Comparison of ENCODE assay signal across 8 cellular contexts in genomic region chr7:128032605-128033235, GRCh38. TPM values are rescaled to one million over a fixed set of nuclear protein-coding genes. Genes with fewer than 3 reads are reported as not detected.
DNase-seq lines count a peak whose midpoint lies in the region; ATAC-seq and TF ChIP-seq lines count a peak whose summit lies in the region.

No MANE protein-coding gene starts in this region.

- POLR2A ChIA-PET in A673 (lab: Charles Lee; ENCODE audit: low non-redundant PET) (no interaction called here), HEK293 (lab: Yijun Ruan, JAX) (interaction anchor here (0.6 kb wide), 1 partner anchor 281 kb away, joined by 3 read pairs; no protein-coding TSS in a partner anchor)

- H3K9me3 ChIP-seq in A673 (ENCODE audit: low read depth, low read length, poor library complexity, severe bottlenecking) (no peaks in the 10 kb centered on the region), HEK293 (ENCODE audit: control insufficient read depth, insufficient read depth, low read depth, low read length) (no peaks in the 10 kb centered on the region), colonic mucosa (no peaks in the 10 kb centered on the region), mesenchymal stem cell (ENCODE audit: control insufficient read depth, low read length) (no peaks in the 10 kb centered on the region), uterus (no peaks in the 10 kb centered on the region)

- H3K4ac ChIP-seq in mesenchymal stem cell (ENCODE audit: low read depth in 1 of 2, low read length in 2 of 2), result no peak overlapping the region

- H3K36me3 ChIP-seq in A673 (ENCODE audit: insufficient read depth, low read length, poor library complexity, severe bottlenecking) (no peaks in the 10 kb centered on the region), HEK293 (ENCODE audit: control insufficient read depth in 2 of 2, insufficient read depth in 1 of 2, low read length in 2 of 2) (peaks cover 0 to 11% of the 10 kb centered on the region in 2 experiments; a peak in 1 of 3 replicates), colonic mucosa (no peaks in the 10 kb centered on the region), mesenchymal stem cell (ENCODE audit: control insufficient read depth in 1 of 2, insufficient read depth in 2 of 2, low read depth in 1 of 2, low read length in 2 of 2) (peaks cover 8 to 24% of the 10 kb centered on the region in 2 experiments), uterus (no peaks in the 10 kb centered on the region)

- peak overlapping the region in 1 of 2 experiments; percentile 26 for H3K14ac ChIP-seq in mesenchymal stem cell (ENCODE audit: low read length in 2 of 2)

- WGBS in mesenchymal stem cell, result 11% methylated on average over 26 of the region's 41 CpGs

- H3K18ac ChIP-seq in mesenchymal stem cell (ENCODE audit: low read depth in 1 of 2, low read length in 2 of 2), result peak overlapping the region in 1 of 2 experiments; percentile 38

- DNase-seq in A673 (ENCODE audit: low spot score) (peak; percentile 45), colonic mucosa (no peak), mesenchymal stem cell (peak; percentile 34), uterus (no peak)
- no peak for DNase-seq in activated CD4-positive, alpha-beta T cell treated with anti-CD3 and anti-CD28 coated beads for 1 hour

- peak overlapping the region; percentile 93 for H3K4me2 ChIP-seq in mesenchymal stem cell (ENCODE audit: low read length, poor library complexity, severe bottlenecking)

- TF ChIP-seq CTCF in A673 (conservative IDR thresholded peaks at IDR 0.05; ENCODE audit: low read depth, low read length) (no peak), HEK293 (tag by site-specific recombination; IDR thresholded peaks at IDR 0.05) (no peak), colonic mucosa (IDR thresholded peaks at IDR 0.05) (no peak), uterus (IDR thresholded peaks at IDR 0.05) (no peak)

- ATAC-seq in HG03520 (IDR thresholded peaks at IDR 0.05; ENCODE audit: unreplicated experiment) (no peak), GM21381 (IDR thresholded peaks at IDR 0.05; ENCODE audit: unreplicated experiment) (no peak)

- H3K27me3 ChIP-seq in A673 (replicated peaks; ENCODE audit: insufficient read depth, low read depth, low read length, poor library complexity) (no peaks in the 10 kb centered on the region), colonic mucosa (peaks cover 8% of the 10 kb centered on the region), mesenchymal stem cell (ENCODE audit: control insufficient read depth in 1 of 2, insufficient read depth in 1 of 2, low read length in 2 of 2) (peaks cover 0 to 17% of the 10 kb centered on the region in 2 experiments), uterus (no peaks in the 10 kb centered on the region)

- H3K79me1 ChIP-seq in mesenchymal stem cell (replicated peaks; ENCODE audit: low read length, poor library complexity, severe bottlenecking), result peaks cover 44% of the 10 kb centered on the region

- no peak overlapping the region for H4K8ac ChIP-seq in mesenchymal stem cell (ENCODE audit: low read length)

- H3K9ac ChIP-seq in colonic mucosa (ENCODE audit: low read depth in 2 of 2, low read length in 2 of 2) (peak overlapping the region in 1 of 2 donors; percentile 43), mesenchymal stem cell (ENCODE audit: low read length) (peak overlapping the region; percentile 78)

- no peak overlapping the region for H2BK12ac ChIP-seq in mesenchymal stem cell (ENCODE audit: low read length in 2 of 2)

- peak overlapping the region; percentile 50 for H2BK120ac ChIP-seq in mesenchymal stem cell (ENCODE audit: low read depth, low read length)

- intact Hi-C loops in A673 (cut with micrococcal nuclease; ENCODE audit: unreplicated experiment), result no loop called here
- intact Hi-C loops in colonic mucosa (cut with DNase I), result loop anchor here (10.0 kb wide), 1 partner anchor 172 kb away; no protein-coding TSS in a partner anchor
- intact Hi-C loops in uterus (cut with DNase I; ENCODE audit: low total_unique reads), result no loop called here

- peak overlapping the region; percentile 65 for H3K4me3 ChIP-seq in A673 (ENCODE audit: low read depth, low read length, poor library complexity, severe bottlenecking)
- H3K4me3 ChIP-seq in HEK293 (ENCODE audit: low read depth, low read length), result peak overlapping the region; percentile 32
- peak overlapping the region; percentile 44 for H3K4me3 ChIP-seq in colonic mucosa
- H3K4me3 ChIP-seq in mesenchymal stem cell (ENCODE audit: insufficient read depth in 1 of 2, low read depth in 1 of 2, low read length in 2 of 2), result peak overlapping the region; percentile 48 to 68
- peak overlapping the region; percentile 25 to 49 for H3K4me3 ChIP-seq in uterus

- H3K23ac ChIP-seq in mesenchymal stem cell (ENCODE audit: low read length in 2 of 2), result peak overlapping the region in 1 of 2 experiments; percentile 54

- H2AK5ac ChIP-seq in mesenchymal stem cell (ENCODE audit: low read length, severe bottlenecking), result no peak overlapping the region

- no peak for TF ChIP-seq POLR2A in uterus (IDR thresholded peaks at IDR 0.05)

- no peak overlapping the region for H3K27ac ChIP-seq in A673 (ENCODE audit: low read depth, low read length, poor library complexity, severe bottlenecking)
- no peak overlapping the region; the same call in 1 of the 2 replicates for H3K27ac ChIP-seq in HEK293 (ENCODE audit: extremely low read depth, low read depth, low read length)
- no peak overlapping the region for H3K27ac ChIP-seq in colonic mucosa
- no peak overlapping the region for H3K27ac ChIP-seq in mesenchymal stem cell (ENCODE audit: low read length, poor library complexity, severe bottlenecking)
- H3K27ac ChIP-seq in uterus, result peak overlapping the region in 1 of 2 donors; percentile 55

- peaks cover 13% of the 10 kb centered on the region for H3K4me1 ChIP-seq in A673 (ENCODE audit: insufficient read depth, low read length, poor library complexity, severe bottlenecking)
- H3K4me1 ChIP-seq in HEK293 (ENCODE audit: control insufficient read depth, insufficient read depth, low read length), result no peaks in the 10 kb centered on the region; the same call in 1 of the 2 replicates
- no peaks in the 10 kb centered on the region for H3K4me1 ChIP-seq in colonic mucosa
- peaks cover 13% of the 10 kb centered on the region for H3K4me1 ChIP-seq in mesenchymal stem cell (ENCODE audit: control insufficient read depth, insufficient read depth, low read depth, low read length)
- H3K4me1 ChIP-seq in uterus, result peaks cover 5 to 6% of the 10 kb centered on the region in 2 donors

- no TSS peak for BruUV-seq in A673 (replicated peaks; lab: Mats Ljungman, UMichigan)

- CTCF ChIA-PET in A673 (lab: Charles Lee), result no interaction called here
- CTCF ChIA-PET in HEK293 (lab: Yijun Ruan, JAX), result interaction anchor here (0.7 to 6.2 kb wide), 4 partner anchors 9 to 178 kb away, joined by 3 to 69 read pairs (median 5); no protein-coding TSS in a partner anchor

- H2BK15ac ChIP-seq in mesenchymal stem cell (ENCODE audit: low read depth, poor library complexity, severe bottlenecking), result no peak overlapping the region

- no peak overlapping the region for H2AFZ ChIP-seq in mesenchymal stem cell (ENCODE audit: low read depth, low read length)

- peak overlapping the region; percentile 21 for H4K91ac ChIP-seq in mesenchymal stem cell (ENCODE audit: low read length)

- no peak overlapping the region for H2BK5ac ChIP-seq in mesenchymal stem cell (ENCODE audit: low read depth, low read length, poor library complexity, severe bottlenecking)

TF ChIP-seq in HEK293, 187 proteins besides CTCF, POLR2A, EP300 and RAD21 (continues in another document):
- TF ChIP-seq ZNF138 (tag by site-specific recombination; IDR thresholded peaks at IDR 0.05; ENCODE audit: borderline replicate concordance) (no peak), BCL11A (tag by site-specific recombination; IDR thresholded peaks at IDR 0.05; ENCODE audit: low read depth) (no peak), ZNF670 (tag by site-specific recombination; IDR thresholded peaks at IDR 0.05; ENCODE audit: low read depth) (no peak), ZNF571 (tag by site-specific recombination; IDR thresholded peaks at IDR 0.05) (no peak), ZNF501 (tag by site-specific recombination; IDR thresholded peaks at IDR 0.05) (0 out of 2 replicates have a peak, but pooled peaks have one; percentile 26), ZXDB (tag by site-specific recombination; IDR thresholded peaks at IDR 0.05) (no peak), ZBTB48 (tag by site-specific recombination; IDR thresholded peaks at IDR 0.05) (no peak), ZFHX2 (tag by site-specific recombination; conservative IDR thresholded peaks at IDR 0.05) (peak; percentile 70), ZNF341 (tag by site-specific recombination; IDR thresholded peaks at IDR 0.05; ENCODE audit: low read depth) (peak; percentile 76), ZNF354C (tag by site-specific recombination; IDR thresholded peaks at IDR 0.05; ENCODE audit: borderline replicate concordance, low read depth) (no peak), SP3 (tag by site-specific recombination; IDR thresholded peaks at IDR 0.05) (no peak), ZNF449 (tag by site-specific recombination; IDR thresholded peaks at IDR 0.05) (no peak), SP7 (tag by site-specific recombination; IDR thresholded peaks at IDR 0.05) (0 out of 2 replicates have a peak, but pooled peaks have one; percentile 47), ZBTB20 (tag by site-specific recombination; IDR thresholded peaks at IDR 0.05) (peak; percentile 62; the same call in 1 of the 2 replicates), ZNF223 (tag by site-specific recombination; IDR thresholded peaks at IDR 0.05) (no peak)

RNA-seq across cellular contexts. Expression of gene LRRC4, which starts 1.5 kb away (rescaled TPM):
- total RNA-seq in A673 (2021), result 10.6 and 16.1 TPM in 2 replicates
- total RNA-seq in colonic mucosa, result 1 to 10 TPM in 1 of 2 donors, under 1 TPM in 1; 0.17 to 1.9 TPM
- 0.23 TPM for polyA plus RNA-seq in mesenchymal stem cell (2013, experiment 1 of 2)
- 0.14 TPM for polyA plus RNA-seq in mesenchymal stem cell (2013, experiment 2 of 2)
- total RNA-seq in uterus, result 1 to 10 TPM in 2 of 4 donors, under 1 TPM in 2; 0.29 to 2.5 (median 1.2) TPM

Comparison
In these comparisons a context has a peak if more than half of its experiments do, and no peak if none do; other contexts are left out.
1. DNase-seq: peak in A673 (single experiment) and mesenchymal stem cell (single experiment); none in colonic mucosa (single experiment), uterus (0 of 2) and activated CD4-positive, alpha-beta T cell treated with anti-CD3 and anti-CD28 coated beads for 1 hour (single experiment).
2. Peak in every context shown above with its lines, with median percentiles within 50 percentile points of each other: H3K4me3 ChIP-seq.